In the genomic region with DNA sequence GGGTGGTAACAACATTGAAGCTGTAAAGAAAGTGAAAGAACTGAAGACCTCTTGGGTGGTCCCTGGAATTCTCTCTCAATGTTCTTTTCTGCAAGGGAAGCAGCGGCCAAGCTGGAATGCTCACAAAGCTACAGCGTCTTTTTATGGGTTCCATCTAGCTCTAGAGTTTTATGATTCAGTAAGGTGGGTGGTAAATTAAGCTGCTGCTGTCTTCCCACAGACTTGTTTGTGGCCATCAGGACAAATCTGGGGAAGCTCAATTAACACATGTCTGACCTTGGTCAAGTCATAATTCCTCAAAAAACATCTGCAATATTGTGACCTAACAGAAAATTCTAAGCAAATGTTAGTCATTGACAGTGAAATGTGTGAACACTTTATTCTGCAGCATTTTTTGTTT, we compare ENCODE assay signal across 17 cellular contexts.
DNase-seq lines count a peak whose midpoint lies in the region; ATAC-seq and TF ChIP-seq lines count a peak whose summit lies in the region.
"Had no signal": no experiment of that assay in that cellular context is flagged by ENCODE, and none has a peak within 500 bp of the region (broad histone marks: within the 10 kb centered on the region; RNA-seq: fewer than 3 reads in every experiment).

No MANE protein-coding gene starts in this region.

- peak overlapping the region; percentile 58 for H3K27ac ChIP-seq in mesenchymal stem cell (ENCODE audit: low read length, poor library complexity, severe bottlenecking)
- H3K27ac ChIP-seq: colonic mucosa, lower lobe of right lung had no signal

- H3K4me3 ChIP-seq in mesenchymal stem cell (ENCODE audit: insufficient read depth in 1 of 2, low read depth in 1 of 2, low read length in 2 of 2), result no peak overlapping the region
- H3K4me3 ChIP-seq: colonic mucosa, lower lobe of right lung had no signal

- ATAC-seq in activated naive CD8-positive, alpha-beta T cell treated with anti-CD3 and anti-CD28 coated beads, Interleukin-2, amount 50 U/mL, for 24 hours, result no peak
- no peak for ATAC-seq in WTC11
- no peak for ATAC-seq in naive thymus-derived CD8-positive, alpha-beta T cell
- ATAC-seq in GM18498 (IDR thresholded peaks at IDR 0.05; ENCODE audit: unreplicated experiment), result no peak
- ATAC-seq: esophagus mucosa, lower lobe of right lung had no signal

- no peaks in the 10 kb centered on the region for H3K9me3 Mint-ChIP-seq in activated naive CD8-positive, alpha-beta T cell (ENCODE audit: low read depth)
- no peaks in the 10 kb centered on the region for H3K9me3 Mint-ChIP-seq in activated naive CD8-positive, alpha-beta T cell treated with anti-CD3 and anti-CD28 coated beads, Interleukin-2, amount 50 U/mL, for 24 hours
- no peaks in the 10 kb centered on the region for H3K9me3 Mint-ChIP-seq in WTC11
- H3K9me3 Mint-ChIP-seq in naive thymus-derived CD8-positive, alpha-beta T cell, result no peaks in the 10 kb centered on the region

- POLR2A ChIA-PET in WTC11 (lab: Charles Lee), result interaction anchor here (0.5 kb wide), 1 partner anchor 776 kb away, joined by 4 read pairs; no protein-coding TSS in a partner anchor
- POLR2A ChIA-PET in naive thymus-derived CD8-positive, alpha-beta T cell (lab: Charles Lee), result no interaction called here

- H3K36me3 Mint-ChIP-seq in activated naive CD8-positive, alpha-beta T cell, result peaks cover 2% of the 10 kb centered on the region
- no peaks in the 10 kb centered on the region for H3K36me3 Mint-ChIP-seq in activated naive CD8-positive, alpha-beta T cell treated with anti-CD3 and anti-CD28 coated beads, Interleukin-2, amount 50 U/mL, for 24 hours (ENCODE audit: low read depth)
- H3K36me3 Mint-ChIP-seq in WTC11, result no peaks in the 10 kb centered on the region
- no peaks in the 10 kb centered on the region for H3K36me3 Mint-ChIP-seq in naive thymus-derived CD8-positive, alpha-beta T cell

- no peak overlapping the region for H3K18ac ChIP-seq in mesenchymal stem cell (ENCODE audit: low read depth in 1 of 2, low read length in 2 of 2)

- no peaks in the 10 kb centered on the region for H3K27me3 ChIP-seq in mesenchymal stem cell (ENCODE audit: control insufficient read depth in 1 of 2, insufficient read depth in 1 of 2, low read length in 2 of 2)
- H3K27me3 ChIP-seq: colonic mucosa had no signal

- H3K27ac Mint-ChIP-seq in activated naive CD8-positive, alpha-beta T cell, result peak overlapping the region; percentile 28
- H3K27ac Mint-ChIP-seq in activated naive CD8-positive, alpha-beta T cell treated with anti-CD3 and anti-CD28 coated beads, Interleukin-2, amount 50 U/mL, for 24 hours, result no peak overlapping the region
- H3K27ac Mint-ChIP-seq in WTC11, result peak overlapping the region; percentile 95
- H3K27ac Mint-ChIP-seq in naive thymus-derived CD8-positive, alpha-beta T cell, result peak overlapping the region in 2 of 10 donors; percentile 33

- H3K14ac ChIP-seq in mesenchymal stem cell (ENCODE audit: low read length in 2 of 2), result no peak overlapping the region

- H3K9me3 ChIP-seq in mesenchymal stem cell (ENCODE audit: control insufficient read depth, low read length), result no peaks in the 10 kb centered on the region
- H3K9me3 ChIP-seq: colonic mucosa, lower lobe of right lung had no signal

- no peak overlapping the region for H4K8ac ChIP-seq in mesenchymal stem cell (ENCODE audit: low read length)

- no peak overlapping the region for H2AFZ ChIP-seq in mesenchymal stem cell (ENCODE audit: low read depth, low read length)

- no peak overlapping the region for H3K4me2 ChIP-seq in mesenchymal stem cell (ENCODE audit: low read length, poor library complexity, severe bottlenecking)

- H2BK12ac ChIP-seq in mesenchymal stem cell (ENCODE audit: low read length in 2 of 2), result no peak overlapping the region

- H3K4ac ChIP-seq in mesenchymal stem cell (ENCODE audit: low read depth in 1 of 2, low read length in 2 of 2), result no peak overlapping the region

- no peak overlapping the region for H2AK5ac ChIP-seq in mesenchymal stem cell (ENCODE audit: low read length, severe bottlenecking)

- peaks cover 17% of the 10 kb centered on the region for H3K4me1 ChIP-seq in mesenchymal stem cell (ENCODE audit: control insufficient read depth, insufficient read depth, low read depth, low read length)

- H3K23ac ChIP-seq in mesenchymal stem cell (ENCODE audit: low read length in 2 of 2), result no peak overlapping the region

- no peak for DNase-seq in activated naive CD8-positive, alpha-beta T cell treated with anti-CD3 and anti-CD28 coated beads, Interleukin-2, amount 50 U/mL, for 24 hours
- no peak for DNase-seq in WTC11 (ENCODE audit: low spot score)
- DNase-seq in mesenchymal stem cell, result peak; percentile 83
- DNase-seq in naive thymus-derived CD8-positive, alpha-beta T cell, result no peak
- no peak for DNase-seq in NCI-H1436 (lab: John Stamatoyannopoulos, UW)
- DNase-seq in NCI-H524 treated with DMSO at 0.1 percent for 48 hours (lab: John Stamatoyannopoulos, UW), result no peak
- DNase-seq: activated CD8-positive, alpha-beta memory T cell treated with anti-CD3 and anti-CD28 coated beads, Interleukin-2, amount 50 U/mL, for 48 hours; colonic mucosa; lower lobe of right lung; NCI-H1105; NCI-H2227 treated with DMSO at 0.1 percent for 48 hours; occipital lobe; OCI-M1; SW 1271 had no signal

- no peak overlapping the region for H3K4me3 Mint-ChIP-seq in activated naive CD8-positive, alpha-beta T cell
- no peak overlapping the region for H3K4me3 Mint-ChIP-seq in activated naive CD8-positive, alpha-beta T cell treated with anti-CD3 and anti-CD28 coated beads, Interleukin-2, amount 50 U/mL, for 24 hours
- H3K4me3 Mint-ChIP-seq in WTC11, result no peak overlapping the region
- H3K4me3 Mint-ChIP-seq in naive thymus-derived CD8-positive, alpha-beta T cell, result no peak overlapping the region

- H4K91ac ChIP-seq in mesenchymal stem cell (ENCODE audit: low read length), result no peak overlapping the region

- H3K79me1 ChIP-seq in mesenchymal stem cell (replicated peaks; ENCODE audit: low read length, poor library complexity, severe bottlenecking), result no peaks in the 10 kb centered on the region

- H3K36me3 ChIP-seq in mesenchymal stem cell (ENCODE audit: control insufficient read depth in 1 of 2, insufficient read depth in 2 of 2, low read depth in 1 of 2, low read length in 2 of 2), result no peaks in the 10 kb centered on the region
- H3K36me3 ChIP-seq: colonic mucosa, lower lobe of right lung had no signal

- CTCF ChIA-PET in WTC11 (lab: Charles Lee), result no interaction called here

- peaks cover 76% of the 10 kb centered on the region for H3K4me1 Mint-ChIP-seq in activated naive CD8-positive, alpha-beta T cell (ENCODE audit: low read depth)
- H3K4me1 Mint-ChIP-seq in activated naive CD8-positive, alpha-beta T cell treated with anti-CD3 and anti-CD28 coated beads, Interleukin-2, amount 50 U/mL, for 24 hours, result peaks cover 76% of the 10 kb centered on the region
- peaks cover 47% of the 10 kb centered on the region for H3K4me1 Mint-ChIP-seq in WTC11
- peaks cover 39 to 73% (median 69%) of the 10 kb centered on the region in 4 donors for H3K4me1 Mint-ChIP-seq in naive thymus-derived CD8-positive, alpha-beta T cell

- WGBS in mesenchymal stem cell, result 3% methylated on average over 2 of the region's 2 CpGs

- TF ChIP-seq CTCF in WTC11 (IDR thresholded peaks at IDR 0.05), result no peak

- no peak overlapping the region for H2BK5ac ChIP-seq in mesenchymal stem cell (ENCODE audit: low read depth, low read length, poor library complexity, severe bottlenecking)

- no peak overlapping the region for H2BK120ac ChIP-seq in mesenchymal stem cell (ENCODE audit: low read depth, low read length)

- no peak overlapping the region for H2BK15ac ChIP-seq in mesenchymal stem cell (ENCODE audit: low read depth, poor library complexity, severe bottlenecking)

- peak overlapping the region; percentile 37 for H3K9ac ChIP-seq in mesenchymal stem cell (ENCODE audit: low read length)

- H3K27me3 Mint-ChIP-seq in activated naive CD8-positive, alpha-beta T cell, result no peaks in the 10 kb centered on the region
- no peaks in the 10 kb centered on the region for H3K27me3 Mint-ChIP-seq in activated naive CD8-positive, alpha-beta T cell treated with anti-CD3 and anti-CD28 coated beads, Interleukin-2, amount 50 U/mL, for 24 hours
- H3K27me3 Mint-ChIP-seq in WTC11 (ENCODE audit: low read depth), result no peaks in the 10 kb centered on the region
- no peaks in the 10 kb centered on the region for H3K27me3 Mint-ChIP-seq in naive thymus-derived CD8-positive, alpha-beta T cell

TF ChIP-seq in WTC11, 78 proteins besides CTCF, POLR2A, EP300 and RAD21:
- TF ChIP-seq, protein P1, sequence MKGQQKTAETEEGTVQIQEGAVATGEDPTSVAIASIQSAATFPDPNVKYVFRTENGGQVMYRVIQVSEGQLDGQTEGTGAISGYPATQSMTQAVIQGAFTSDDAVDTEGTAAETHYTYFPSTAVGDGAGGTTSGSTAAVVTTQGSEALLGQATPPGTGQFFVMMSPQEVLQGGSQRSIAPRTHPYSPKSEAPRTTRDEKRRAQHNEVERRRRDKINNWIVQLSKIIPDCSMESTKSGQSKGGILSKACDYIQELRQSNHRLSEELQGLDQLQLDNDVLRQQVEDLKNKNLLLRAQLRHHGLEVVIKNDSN (CRISPR knock-in tag; IDR thresholded peaks at IDR 0.05), result no peak
- TF ChIP-seq, protein P2, sequence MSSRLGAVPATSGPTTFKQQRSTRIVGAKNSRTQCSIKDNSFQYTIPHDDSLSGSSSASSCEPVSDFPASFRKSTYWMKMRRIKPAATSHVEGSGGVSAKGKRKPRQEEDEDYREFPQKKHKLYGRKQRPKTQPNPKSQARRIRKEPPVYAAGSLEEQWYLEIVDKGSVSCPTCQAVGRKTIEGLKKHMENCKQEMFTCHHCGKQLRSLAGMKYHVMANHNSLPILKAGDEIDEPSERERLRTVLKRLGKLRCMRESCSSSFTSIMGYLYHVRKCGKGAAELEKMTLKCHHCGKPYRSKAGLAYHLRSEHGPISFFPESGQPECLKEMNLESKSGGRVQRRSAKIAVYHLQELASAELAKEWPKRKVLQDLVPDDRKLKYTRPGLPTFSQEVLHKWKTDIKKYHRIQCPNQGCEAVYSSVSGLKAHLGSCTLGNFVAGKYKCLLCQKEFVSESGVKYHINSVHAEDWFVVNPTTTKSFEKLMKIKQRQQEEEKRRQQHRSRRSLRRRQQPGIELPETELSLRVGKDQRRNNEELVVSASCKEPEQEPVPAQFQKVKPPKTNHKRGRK (CRISPR knock-in tag; IDR thresholded peaks at IDR 0.05; ENCODE audit: borderline replicate concordance), result no peak
- no peak for TF ChIP-seq KAT7 (CRISPR knock-in tag; IDR thresholded peaks at IDR 0.05; ENCODE audit: borderline replicate concordance)
- no peak for TF ChIP-seq ATF2 (CRISPR knock-in tag; IDR thresholded peaks at IDR 0.05; ENCODE audit: borderline replicate concordance, low read depth)
